In genomic region chr5:177300236-177300880, GRCh38 we compare ENCODE assay signal across 1 cellular context.
TF ChIP-seq lines count a peak whose summit lies in the region.

No MANE protein-coding gene starts in this region.

TF ChIP-seq in GM12878, 131 proteins besides CTCF, POLR2A, EP300 and RAD21 (continued from another document and continues in another):
- TF ChIP-seq PRDM15 (CRISPR knock-in tag; IDR thresholded peaks at IDR 0.05) (no peak), CREB1 (IDR thresholded peaks at IDR 0.05; ENCODE audit: low read depth) (peak; percentile 68; the same call in 1 of the 2 replicates), FOXK2 (IDR thresholded peaks at IDR 0.05) (no peak), NFIC (IDR thresholded peaks at IDR 0.05; ENCODE audit: low read depth, low read length) (peak; percentile 83), HDAC6 (IDR thresholded peaks at IDR 0.05; ENCODE audit: unreplicated experiment) (no peak), TCF3 (IDR thresholded peaks at IDR 0.05; ENCODE audit: borderline replicate concordance, insufficient read depth, low read depth, low read length) (no peak), ZNF384 (IDR thresholded peaks at IDR 0.05; ENCODE audit: borderline replicate concordance, low read depth, low read length) (no peak), KLF5 (IDR thresholded peaks at IDR 0.05; ENCODE audit: partially characterized antibody) (peak; percentile 70), ZNF207 (IDR thresholded peaks at IDR 0.05; ENCODE audit: borderline replicate concordance) (0 out of 2 replicates have a peak, but pooled peaks have one; percentile 30), SRF (IDR thresholded peaks at IDR 0.05; ENCODE audit: low read depth in 2 of 2, low read length in 2 of 2) (no peak), MTA3 (IDR thresholded peaks at IDR 0.05; ENCODE audit: borderline replicate concordance, low read length) (peak; percentile 94), USF2 (IDR thresholded peaks at IDR 0.05; ENCODE audit: borderline replicate concordance, low read depth, low read length) (no peak), GATAD2B (conservative IDR thresholded peaks at IDR 0.05; ENCODE audit: low read depth) (peak; percentile 75), BCL11A (IDR thresholded peaks at IDR 0.05; ENCODE audit: low read depth, low read length) (peak; percentile 73), E2F8 (IDR thresholded peaks at IDR 0.05; ENCODE audit: low read depth, partially characterized antibody) (no peak), BHLHE40 (IDR thresholded peaks at IDR 0.05; ENCODE audit: borderline replicate concordance in 1 of 2, low read depth in 2 of 2, low read length in 1 of 2) (peak in 1 of 2 experiments; percentile 40; a peak in 1 of 4 replicates), ZZZ3 (IDR thresholded peaks at IDR 0.05; ENCODE audit: control insufficient read depth, insufficient read length, low read depth) (no peak), IKZF1 (conservative IDR thresholded peaks at IDR 0.05) (peak; percentile 97), PAX8 (IDR thresholded peaks at IDR 0.05) (no peak), HDGF (IDR thresholded peaks at IDR 0.05) (peak; percentile 67; the same call in 1 of the 2 replicates), CHD2 (IDR thresholded peaks at IDR 0.05; ENCODE audit: borderline replicate concordance, low read depth, low read length) (no peak), EGR1 (IDR thresholded peaks at IDR 0.05; ENCODE audit: borderline replicate concordance in 1 of 2, low read depth in 2 of 2, low read length in 2 of 2) (0 out of 3 replicates have a peak, but pooled peaks of 1 of the 2 experiments have one; percentile 16), PML (IDR thresholded peaks at IDR 0.05; ENCODE audit: low read length) (peak; percentile 58; the same call in 1 of the 2 replicates), ZBTB11 (CRISPR knock-in tag; IDR thresholded peaks at IDR 0.05) (no peak), KAT2A (conservative IDR thresholded peaks at IDR 0.05; ENCODE audit: control insufficient read depth, low read depth, low read length) (no peak), SPI1 (IDR thresholded peaks at IDR 0.05; ENCODE audit: borderline replicate concordance, insufficient read depth, low read depth, low read length) (peak; percentile 96), IRF3 (IDR thresholded peaks at IDR 0.05) (no peak), ZSCAN29 (IDR thresholded peaks at IDR 0.05) (no peak), BACH1 (IDR thresholded peaks at IDR 0.05; ENCODE audit: borderline replicate concordance) (peak; percentile 60; the same call in 1 of the 2 replicates), BCL3 (IDR thresholded peaks at IDR 0.05; ENCODE audit: borderline replicate concordance, insufficient read depth, low read depth, low read length, poor library complexity, severe bottlenecking) (peak; percentile 12), TCF7 (IDR thresholded peaks at IDR 0.05; ENCODE audit: borderline replicate concordance) (no peak), ZBTB4 (CRISPR knock-in tag; IDR thresholded peaks at IDR 0.05) (no peak), SMAD5 (IDR thresholded peaks at IDR 0.05; ENCODE audit: low read depth) (no peak), CHD4 (IDR thresholded peaks at IDR 0.05) (no peak), SUZ12 (IDR thresholded peaks at IDR 0.05; ENCODE audit: unreplicated experiment) (no peak), ZBTB40 (IDR thresholded peaks at IDR 0.05; ENCODE audit: borderline replicate concordance) (peak; percentile 17; the same call in 1 of the 2 replicates), TARDBP (IDR thresholded peaks at IDR 0.05; ENCODE audit: borderline replicate concordance) (no peak), CBX3 (IDR thresholded peaks at IDR 0.05; ENCODE audit: borderline replicate concordance, low read depth) (no peak), IRF4 (IDR thresholded peaks at IDR 0.05; ENCODE audit: low read depth, low read length) (peak; percentile 85), CBFB (IDR thresholded peaks at IDR 0.05; ENCODE audit: low read depth) (no peak), GABPA (IDR thresholded peaks at IDR 0.05; ENCODE audit: low read depth) (peak; percentile 68; the same call in 1 of the 2 replicates)
